1 cellular context compared by ENCODE assay signal in genomic region chr15:99416191-99417188, GRCh38.
TF ChIP-seq lines count a peak whose summit lies in the region.

No MANE protein-coding gene starts in this region.

TF ChIP-seq in GM23338, 12 proteins besides CTCF, POLR2A, EP300 and RAD21 (continued from another document):
- TF ChIP-seq ZNF462 (CRISPR knock-in tag; IDR thresholded peaks at IDR 0.05), result no peak
